In the genomic region with DNA sequence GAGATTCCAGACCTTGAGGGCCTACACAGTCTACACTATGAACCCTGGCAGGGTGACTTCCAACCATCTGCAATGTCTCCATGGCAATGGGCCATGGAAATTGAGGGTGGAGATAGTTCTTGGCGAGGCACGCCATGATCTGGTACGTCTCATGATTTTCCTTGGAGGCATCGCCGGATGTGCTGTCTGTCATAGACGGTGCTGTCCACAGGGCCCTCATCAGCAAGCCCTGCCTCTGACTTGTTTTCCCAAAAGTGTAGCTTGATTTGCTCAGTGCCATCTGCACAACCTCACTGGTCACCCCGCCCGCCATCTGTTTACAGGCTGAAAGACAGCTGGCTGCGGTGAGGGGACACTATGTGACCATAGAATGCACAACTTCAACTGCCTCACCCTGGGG, we compare ENCODE assay signal across 31 cellular contexts.
"Had no signal": no experiment of that assay in that cellular context is flagged by ENCODE, and none has a peak within 500 bp of the region (broad histone marks: within the 10 kb centered on the region; RNA-seq: fewer than 3 reads in every experiment).

No MANE protein-coding gene starts in this region.

- H3K4me1 ChIP-seq: breast epithelium, esophagus squamous epithelium, left lung, parathyroid adenoma, spleen, uterus had no signal

- H3K9me3 ChIP-seq: breast epithelium, esophagus squamous epithelium, gastrocnemius medialis, left lung, mucosa of descending colon, psoas muscle, spleen, thoracic aorta, uterus had no signal

- H3K27me3 ChIP-seq: breast epithelium, gastrocnemius medialis, left lung, uterus had no signal

- ATAC-seq: activated naive CD8-positive, alpha-beta T cell treated with anti-CD3 and anti-CD28 coated beads, Interleukin-2, amount 50 U/mL, for 24 hours; left lung; mucosa of descending colon; naive thymus-derived CD4-positive, alpha-beta T cell; psoas muscle; SK-N-SH treated with all-trans-retinoic acid at 6 μM for 48 hours; T-helper 17 cell had no signal

- H3K36me3 ChIP-seq: breast epithelium, esophagus squamous epithelium, gastrocnemius medialis, left lung, spleen, thoracic aorta, uterus, WERI-Rb-1 had no signal

- DNase-seq: activated CD4-positive, alpha-beta memory T cell treated with anti-CD3 and anti-CD28 coated beads for 36 hours; activated CD4-positive, alpha-beta T cell treated with anti-CD3 and anti-CD28 coated beads, Interleukin-2, amount 10 ng/mL, durations not matched to agents 24 days and 14 days; activated CD4-positive, CD25-positive, alpha-beta regulatory T cell treated with anti-CD3 and anti-CD28 coated beads, Interleukin-2, amount 50 U/mL, for 72 hours; activated CD8-positive, alpha-beta memory T cell treated with anti-CD3 and anti-CD28 coated beads, Interleukin-2, amount 50 U/mL, for 48 hours; activated gamma-delta T cell treated with Interleukin-2 at 50 U/mL for 16 hours; activated naive CD8-positive, alpha-beta T cell treated with anti-CD3 and anti-CD28 coated beads, Interleukin-2, amount 50 U/mL, for 24 hours; activated T-cell treated with anti-CD3 and anti-CD28 coated beads, Interleukin-2, amount 50 U/mL, for 24 hours; amygdala; dermis blood vessel endothelial cell; effector CD8-positive, alpha-beta T cell; esophagus squamous epithelium; hypothalamus; immature natural killer cell; left lung; mucosa of descending colon; naive thymus-derived CD4-positive, alpha-beta T cell; nucleus accumbens; psoas muscle; spleen; stimulated activated naive CD4-positive, alpha-beta T cell treated with Interleukin-2 at 50 U/mL for 16 hours; T-helper 17 cell; T1000; trophoblast cell; uterus; WERI-Rb-1 had no signal

- H3K27ac ChIP-seq: breast epithelium, epithelial cell of prostate, esophagus squamous epithelium, gastrocnemius medialis, left lung, parathyroid adenoma, psoas muscle, spleen, thoracic aorta, uterus, WERI-Rb-1 had no signal

- H3K4me3 ChIP-seq: breast epithelium, esophagus squamous epithelium, gastrocnemius medialis, left lung, mucosa of descending colon, psoas muscle, spleen, thoracic aorta, uterus had no signal
